Comparison of ENCODE assay signal across 27 cellular contexts in genomic region chr5:77277764-77278163, GRCh38.
"Had no signal": no experiment of that assay in that cellular context is flagged by ENCODE, and none has a peak within 500 bp of the region (broad histone marks: within the 10 kb centered on the region; RNA-seq: fewer than 3 reads in every experiment).

No MANE protein-coding gene starts in this region.

- H3K36me3 Mint-ChIP-seq: activated CD4-positive, alpha-beta memory T cell treated with anti-CD3 and anti-CD28 coated beads for 36 hours; activated naive CD8-positive, alpha-beta T cell treated with anti-CD3 and anti-CD28 coated beads, Interleukin-2, amount 10 ng/mL, durations not matched to agents 7 days and 5 days; WTC11 had no signal

- H3K27ac Mint-ChIP-seq: activated CD4-positive, alpha-beta memory T cell treated with anti-CD3 and anti-CD28 coated beads for 36 hours; activated CD4-positive, alpha-beta T cell treated with anti-CD3 and anti-CD28 coated beads, Interleukin-2, amount 10 ng/mL, durations not matched to agents 24 days and 14 days; activated naive CD8-positive, alpha-beta T cell treated with anti-CD3 and anti-CD28 coated beads, Interleukin-2, amount 10 ng/mL, durations not matched to agents 7 days and 5 days; activated T-helper 1 cell treated with anti-CD3 and anti-CD28 coated beads, Interleukin-12 subunit alpha, Interleukin-12 subunit beta, Interleukin-2, Interleukin-4 antibody, amounts not matched to agents 30 ng/mL and 10 ng/mL and 1 ng/mL, durations not matched to agents 14 hours and 24 hours and 36 hours; T-helper 1 cell treated with Interleukin-12 subunit alpha and Interleukin-12 subunit beta and Interleukin-4 antibody, amounts not matched to agents 30 μg/mL and 1 μg/mL, for 36 hours; WTC11 had no signal

- H3K9me3 Mint-ChIP-seq: activated CD4-positive, alpha-beta memory T cell treated with anti-CD3 and anti-CD28 coated beads for 36 hours; activated CD4-positive, alpha-beta T cell treated with anti-CD3 and anti-CD28 coated beads, Interleukin-2, amount 10 ng/mL, durations not matched to agents 24 days and 14 days; activated naive CD8-positive, alpha-beta T cell treated with anti-CD3 and anti-CD28 coated beads, Interleukin-2, amount 10 ng/mL, durations not matched to agents 7 days and 5 days; activated T-helper 1 cell treated with anti-CD3 and anti-CD28 coated beads, Interleukin-12 subunit alpha, Interleukin-12 subunit beta, Interleukin-2, Interleukin-4 antibody, amounts not matched to agents 30 ng/mL and 10 ng/mL and 1 ng/mL, durations not matched to agents 14 hours and 24 hours and 36 hours; T-helper 1 cell treated with Interleukin-12 subunit alpha and Interleukin-12 subunit beta and Interleukin-4 antibody, amounts not matched to agents 30 μg/mL and 1 μg/mL, for 36 hours; WTC11 had no signal

- H3K4me3 Mint-ChIP-seq: activated CD4-positive, alpha-beta memory T cell treated with anti-CD3 and anti-CD28 coated beads for 36 hours; activated CD4-positive, alpha-beta T cell treated with anti-CD3 and anti-CD28 coated beads, Interleukin-2, amount 10 ng/mL, durations not matched to agents 24 days and 14 days; activated naive CD8-positive, alpha-beta T cell treated with anti-CD3 and anti-CD28 coated beads, Interleukin-2, amount 10 ng/mL, durations not matched to agents 7 days and 5 days; activated T-helper 1 cell treated with anti-CD3 and anti-CD28 coated beads, Interleukin-12 subunit alpha, Interleukin-12 subunit beta, Interleukin-2, Interleukin-4 antibody, amounts not matched to agents 30 ng/mL and 10 ng/mL and 1 ng/mL, durations not matched to agents 14 hours and 24 hours and 36 hours; T-helper 1 cell treated with Interleukin-12 subunit alpha and Interleukin-12 subunit beta and Interleukin-4 antibody, amounts not matched to agents 30 μg/mL and 1 μg/mL, for 36 hours; WTC11 had no signal

- ATAC-seq: WTC11 had no signal

- DNase-seq: activated CD4-positive, alpha-beta memory T cell treated with anti-CD3 and anti-CD28 coated beads for 36 hours; activated CD4-positive, alpha-beta T cell treated with anti-CD3 and anti-CD28 coated beads, Interleukin-2, amount 10 ng/mL, durations not matched to agents 24 days and 14 days; activated CD4-positive, CD25-positive, alpha-beta regulatory T cell treated with anti-CD3 and anti-CD28 coated beads, Interleukin-2, amount 50 U/mL, for 72 hours; activated CD8-positive, alpha-beta memory T cell treated with anti-CD3 and anti-CD28 coated beads for 24 hours; activated effector memory CD4-positive, alpha-beta T cell treated with Interleukin-2 at 50 U/mL for 16 hours; activated naive CD8-positive, alpha-beta T cell treated with anti-CD3 and anti-CD28 coated beads, Interleukin-2, amount 10 ng/mL, durations not matched to agents 7 days and 5 days; adrenal gland; anterior cingulate cortex; cerebellar nuclear complex; IMR-90; Kasumi-1; KBM-7; NCI-H1092; NCI-H1417; NCI-H1930; NCI-H2171; NCI-H226; NCI-H526; NCI-H82; NK-92 treated with Interleukin-12 subunit alpha and Interleukin-12 subunit beta, amount 100 ng/mL, for 24 hours; Peyer's patch; Right ventricle myocardium superior; SJCRH30; SK-N-SH had no signal

- H3K27me3 Mint-ChIP-seq: activated CD4-positive, alpha-beta memory T cell treated with anti-CD3 and anti-CD28 coated beads for 36 hours; activated naive CD8-positive, alpha-beta T cell treated with anti-CD3 and anti-CD28 coated beads, Interleukin-2, amount 10 ng/mL, durations not matched to agents 7 days and 5 days had no signal
